In genomic region chr16:49856741-49857330, GRCh38 we compare ENCODE assay signal across 8 cellular contexts. TPM values are rescaled to one million over a fixed set of nuclear protein-coding genes. Genes with fewer than 3 reads are reported as not detected.
A peak's percentile ranks its signal among the peaks of the same experiment; 100 is the strongest.
DNase-seq lines count a peak whose midpoint lies in the region; ATAC-seq and TF ChIP-seq lines count a peak whose summit lies in the region.

No MANE protein-coding gene starts in this region.

- H3K27ac ChIP-seq in IMR-90 (ENCODE audit: insufficient read depth, low read length), result no peak overlapping the region
- no peak overlapping the region for H3K27ac ChIP-seq in duodenal mucosa (ENCODE audit: low read depth, low read length)

- H4K8ac ChIP-seq in IMR-90 (ENCODE audit: low read depth in 2 of 2, low read length in 2 of 2), result no peak overlapping the region

- H3K36me3 Mint-ChIP-seq in T-helper 2 cell treated with Interferon-gamma antibody and Interleukin-4, amounts not matched to agents 5 μg/mL and 100 μg/mL, for 36 hours (ENCODE audit: low read depth), result no peaks in the 10 kb centered on the region

- H2AFZ ChIP-seq in IMR-90 (replicated peaks; ENCODE audit: low read length, poor library complexity), result peak overlapping the region; percentile 89

- H4K91ac ChIP-seq in IMR-90 (ENCODE audit: insufficient read depth, low read depth, low read length), result no peak overlapping the region

- no peak for TF ChIP-seq POLR2A in IMR-90 (IDR thresholded peaks at IDR 0.05; ENCODE audit: low read depth, low read length)

- H3K9ac ChIP-seq in IMR-90 (ENCODE audit: low read depth, low read length) (no peak overlapping the region), duodenal mucosa (ENCODE audit: low read depth in 1 of 2, low read length in 2 of 2) (no peak overlapping the region)

- no peak overlapping the region for H2BK120ac ChIP-seq in IMR-90 (ENCODE audit: low read depth, low read length)

- H2AK5ac ChIP-seq in IMR-90 (ENCODE audit: low read depth, low read length), result no peak overlapping the region

- H3K27me3 Mint-ChIP-seq in T-helper 2 cell treated with Interferon-gamma antibody and Interleukin-4, amounts not matched to agents 5 μg/mL and 100 μg/mL, for 36 hours (ENCODE audit: low read depth), result peaks cover 58% of the 10 kb centered on the region

- intact Hi-C loops in IMR-90 (cut with micrococcal nuclease), result loop anchor here (2.0 to 5.0 kb wide), 3 partner anchors 248 to 365 kb away; no protein-coding TSS in a partner anchor

- H3K4me1 ChIP-seq in IMR-90 (ENCODE audit: control insufficient read depth, insufficient read depth, low read length), result peaks cover 2% of the 10 kb centered on the region; the same call in 1 of the 2 replicates
- H3K4me1 ChIP-seq in duodenal mucosa (ENCODE audit: control insufficient read depth in 1 of 2, insufficient read depth in 2 of 2, low read length in 2 of 2), result peaks cover 14 to 19% of the 10 kb centered on the region in 2 donors

- no peak overlapping the region for H2BK5ac ChIP-seq in IMR-90 (ENCODE audit: low read depth, low read length, poor library complexity, severe bottlenecking)

- H3K56ac ChIP-seq in IMR-90 (ENCODE audit: extremely low read depth, insufficient read depth, low read length), result no peak overlapping the region

- H2BK20ac ChIP-seq in IMR-90 (ENCODE audit: low read depth, low read length), result no peak overlapping the region

- H4K20me1 ChIP-seq in IMR-90 (ENCODE audit: insufficient read depth, low read length), result no peaks in the 10 kb centered on the region; the same call in 1 of the 2 replicates

- BruUV-seq in IMR-90 (replicated peaks; lab: Mats Ljungman, UMichigan), result no TSS peak

- peaks cover 57% of the 10 kb centered on the region for H3K27me3 ChIP-seq in IMR-90 (ENCODE audit: control insufficient read depth, insufficient read depth, low read length)
- H3K27me3 ChIP-seq in duodenal mucosa (ENCODE audit: control insufficient read depth in 1 of 2, insufficient read depth in 2 of 2, low read length in 2 of 2), result peaks cover 27 to 43% of the 10 kb centered on the region in 2 donors

- WGBS in IMR-90 (ENCODE audit: extremely low coverage in 2 of 2, insufficient read length in 1 of 2), 2 experiments, result 0% methylated on average over 36 of the region's 73 CpGs; no CpG with 5 or more reads in 1 of the 2 experiments

- no peak overlapping the region for H3K14ac ChIP-seq in IMR-90 (replicated peaks; ENCODE audit: low read depth, low read length)

- H3K4me3 Mint-ChIP-seq in T-helper 2 cell treated with Interferon-gamma antibody and Interleukin-4, amounts not matched to agents 5 μg/mL and 100 μg/mL, for 36 hours, result peak overlapping the region; percentile 69

- ATAC-seq in IMR-90 (ENCODE audit: low read depth) (peak; percentile 80), left lobe of liver (peak; percentile 62), HG03457 (IDR thresholded peaks at IDR 0.05; ENCODE audit: unreplicated experiment) (no peak), HG02798 (IDR thresholded peaks at IDR 0.05; ENCODE audit: poor library complexity, unreplicated experiment) (no peak)

- no peak overlapping the region for H2AK9ac ChIP-seq in IMR-90 (replicated peaks; ENCODE audit: low read depth, low read length, poor library complexity)

- no peak overlapping the region for H3K4ac ChIP-seq in IMR-90 (ENCODE audit: low read depth, low read length)

- H3K9me3 ChIP-seq in IMR-90 (ENCODE audit: control insufficient read depth, insufficient read depth, low read length) (no peaks in the 10 kb centered on the region), duodenal mucosa (ENCODE audit: control insufficient read depth in 1 of 2, low read length in 2 of 2) (no peaks in the 10 kb centered on the region)

- no peak overlapping the region for H3K23ac ChIP-seq in IMR-90 (ENCODE audit: low read depth, low read length)

- peaks cover 5% of the 10 kb centered on the region for H3K4me1 Mint-ChIP-seq in T-helper 2 cell treated with Interferon-gamma antibody and Interleukin-4, amounts not matched to agents 5 μg/mL and 100 μg/mL, for 36 hours (ENCODE audit: low read depth)

- H3K79me1 ChIP-seq in IMR-90 (ENCODE audit: low read depth in 1 of 2, low read length in 2 of 2), result no peaks in the 10 kb centered on the region

- DNase-seq in DMS114 treated with DMSO at 0.1 percent for 48 hours (lab: John Stamatoyannopoulos, UW; ENCODE audit: unreplicated experiment), result peak; percentile 51
- peak; percentile 55 for DNase-seq in IMR-90
- peak; percentile 21 for DNase-seq in T-helper 2 cell treated with Interferon-gamma antibody and Interleukin-4, amounts not matched to agents 5 μg/mL and 100 μg/mL, for 36 hours (ENCODE audit: low spot score)
- DNase-seq in left lobe of liver (ENCODE audit: low spot score), result peak; percentile 79
- DNase-seq in stimulated activated CD8-positive, alpha-beta memory T cell treated with anti-CD3 and anti-CD28 coated beads, Interleukin-4, amount 100 ng/mL, for 48 hours, result peak; percentile 43

- H3K18ac ChIP-seq in IMR-90 (ENCODE audit: low read depth, low read length), result no peak overlapping the region

- H3K9me1 ChIP-seq in IMR-90 (ENCODE audit: insufficient read depth, low read length), result no peaks in the 10 kb centered on the region

- dilution Hi-C loops in IMR-90 (cut with HindIII; ENCODE audit: low sequenced_read_pairs, unreplicated experiment), result no loop called here

- POLR2A ChIA-PET in IMR-90 (lab: Charles Lee; ENCODE audit: unreplicated experiment), result no interaction called here

- H3K4me2 ChIP-seq in IMR-90 (ENCODE audit: low read depth, low read length), result peak overlapping the region; percentile 96

- in situ Hi-C loops in IMR-90 (cut with MboI; ENCODE audit: low sequenced_read_pairs), result no loop called here

- peak; percentile 41 for TF ChIP-seq RAD21 in IMR-90 (IDR thresholded peaks at IDR 0.05; ENCODE audit: low read length)

- no peak overlapping the region for H2BK15ac ChIP-seq in IMR-90 (ENCODE audit: low read depth, low read length)

- H4K5ac ChIP-seq in IMR-90 (ENCODE audit: low read depth, low read length), result no peak overlapping the region

- H3K27ac Mint-ChIP-seq in T-helper 2 cell treated with Interferon-gamma antibody and Interleukin-4, amounts not matched to agents 5 μg/mL and 100 μg/mL, for 36 hours, result no peak overlapping the region

- no peaks in the 10 kb centered on the region for H3K9me3 Mint-ChIP-seq in T-helper 2 cell treated with Interferon-gamma antibody and Interleukin-4, amounts not matched to agents 5 μg/mL and 100 μg/mL, for 36 hours

- CTCF ChIA-PET in IMR-90 (lab: Yijun Ruan, JAX), result interaction anchor here (0.7 to 1.3 kb wide), 4 partner anchors 11 to 414 kb away, joined by 3 read pairs; partner anchors contain the start of gene CNEP1R1

- peak; percentile 33; the same call in 1 of the 2 replicates for TF ChIP-seq CTCF in IMR-90 (conservative IDR thresholded peaks at IDR 0.05; ENCODE audit: low read depth, low read length)

- no peaks in the 10 kb centered on the region for H3K36me3 ChIP-seq in IMR-90 (ENCODE audit: control insufficient read depth, insufficient read depth, low read length)
- H3K36me3 ChIP-seq in duodenal mucosa (ENCODE audit: control insufficient read depth in 1 of 2, insufficient read depth in 2 of 2, low read length in 2 of 2), result no peaks in the 10 kb centered on the region

- H3K4me3 ChIP-seq in IMR-90 (ENCODE audit: insufficient read depth, low read depth, low read length), result peak overlapping the region; percentile 49
- peak overlapping the region; percentile 55 to 57 for H3K4me3 ChIP-seq in duodenal mucosa (ENCODE audit: low read depth in 1 of 2, low read length in 2 of 2)

TF ChIP-seq in IMR-90, 13 proteins besides CTCF, POLR2A, EP300 and RAD21:
- no peak; the same call in 1 of the 2 replicates for TF ChIP-seq MAZ (IDR thresholded peaks at IDR 0.05; ENCODE audit: borderline replicate concordance, low read depth, low read length)
- no peak for TF ChIP-seq FOS (IDR thresholded peaks at IDR 0.05; ENCODE audit: low read depth, low read length)
- no peak for TF ChIP-seq ELK1 (IDR thresholded peaks at IDR 0.05; ENCODE audit: borderline replicate concordance, low read depth, low read length)
- no peak for TF ChIP-seq NFE2L2 (IDR thresholded peaks at IDR 0.05; ENCODE audit: low read depth, low read length)

RNA-seq across cellular contexts. Expression of gene ZNF423, which starts 0.9 kb away (rescaled TPM):
- total RNA-seq in IMR-90 (2012; rRNA removed) (under 0.01 TPM in 2 replicates), left lobe of liver (2.0 TPM)
- polyA plus RNA-seq in IMR-90 (2012; rRNA removed), result 0.10 and 0.17 TPM in 2 replicates
- polyA plus RNA-seq in IMR-90 (2012; cell fraction: cytosol; rRNA removed), result 0.05 TPM in 1 of 2 replicates, not detected in the other
- polyA plus RNA-seq in IMR-90 (2012; cell fraction: nucleus; rRNA removed; ENCODE audit: low replicate concordance), result 0.02 and 0.04 TPM in 2 replicates

Comparison
In these comparisons a context has a peak if more than half of its experiments do, and no peak if none do; other contexts are left out.
1. DNase-seq: peak in every context shown above with its lines; median percentile 79 in left lobe of liver; 55 in IMR-90; 51 in DMS114 treated with DMSO at 0.1 percent for 48 hours; 43 in stimulated activated CD8-positive, alpha-beta memory T cell treated with anti-CD3 and anti-CD28 coated beads, Interleukin-4, amount 100 ng/mL, for 48 hours; 21 in T-helper 2 cell treated with Interferon-gamma antibody and Interleukin-4, amounts not matched to agents 5 μg/mL and 100 μg/mL, for 36 hours.
2. ATAC-seq: peak in IMR-90 (single experiment) and left lobe of liver (single experiment); none in HG03457 (single experiment) and HG02798 (single experiment).